ENCODE assay signal across 1 cellular context in the genomic region with DNA sequence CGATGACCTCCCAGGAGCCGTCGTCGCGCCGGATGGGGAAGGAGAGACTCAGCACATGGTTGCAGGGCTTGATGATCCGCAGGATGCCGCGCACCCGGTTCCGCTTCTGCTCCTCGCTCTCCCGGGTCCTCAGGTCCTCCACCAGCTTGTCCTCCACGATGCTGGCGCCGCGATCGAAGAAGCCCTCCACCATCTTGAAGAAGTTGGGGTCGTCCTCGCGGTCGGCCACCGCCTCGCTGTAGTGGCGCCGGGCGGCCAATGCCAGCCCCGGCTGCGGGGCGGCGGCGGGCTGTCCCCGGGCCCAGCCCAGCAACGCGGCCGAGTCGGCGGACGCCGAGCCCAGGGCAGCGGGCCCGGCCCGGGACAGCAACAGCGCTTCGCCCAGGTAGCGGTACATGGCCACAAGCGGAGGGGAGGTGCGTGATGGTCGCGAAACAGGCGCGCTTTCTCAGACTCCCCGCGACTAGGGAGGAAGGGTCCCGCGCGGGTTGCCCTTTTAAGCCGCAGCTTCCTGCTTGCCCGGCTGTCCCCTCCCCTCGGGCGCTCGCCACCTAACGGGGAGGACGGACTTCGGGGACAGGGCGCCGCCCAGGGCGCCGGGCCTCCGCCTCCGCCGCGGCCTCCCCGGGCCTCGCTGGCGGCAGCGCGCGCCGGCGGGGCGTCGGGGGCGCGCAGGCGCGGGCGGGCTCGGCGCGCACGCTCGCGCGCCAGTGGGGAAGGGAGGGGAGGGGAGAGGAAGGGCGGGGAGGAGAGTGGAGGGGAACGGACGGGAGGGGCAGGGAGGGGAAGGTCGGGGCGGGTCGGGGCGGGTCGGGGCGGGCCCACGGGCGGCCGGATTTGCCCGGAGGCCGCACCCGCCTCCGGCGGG.
A peak's percentile ranks its signal among the peaks of the same experiment; 100 is the strongest.
TF ChIP-seq lines count a peak whose summit lies in the region.

A gene (minus strand): TSS at position 471 of the 868 bp plus-strand sequence. CDS start 74 bp downstream, at position 397.
A gene with protein sequence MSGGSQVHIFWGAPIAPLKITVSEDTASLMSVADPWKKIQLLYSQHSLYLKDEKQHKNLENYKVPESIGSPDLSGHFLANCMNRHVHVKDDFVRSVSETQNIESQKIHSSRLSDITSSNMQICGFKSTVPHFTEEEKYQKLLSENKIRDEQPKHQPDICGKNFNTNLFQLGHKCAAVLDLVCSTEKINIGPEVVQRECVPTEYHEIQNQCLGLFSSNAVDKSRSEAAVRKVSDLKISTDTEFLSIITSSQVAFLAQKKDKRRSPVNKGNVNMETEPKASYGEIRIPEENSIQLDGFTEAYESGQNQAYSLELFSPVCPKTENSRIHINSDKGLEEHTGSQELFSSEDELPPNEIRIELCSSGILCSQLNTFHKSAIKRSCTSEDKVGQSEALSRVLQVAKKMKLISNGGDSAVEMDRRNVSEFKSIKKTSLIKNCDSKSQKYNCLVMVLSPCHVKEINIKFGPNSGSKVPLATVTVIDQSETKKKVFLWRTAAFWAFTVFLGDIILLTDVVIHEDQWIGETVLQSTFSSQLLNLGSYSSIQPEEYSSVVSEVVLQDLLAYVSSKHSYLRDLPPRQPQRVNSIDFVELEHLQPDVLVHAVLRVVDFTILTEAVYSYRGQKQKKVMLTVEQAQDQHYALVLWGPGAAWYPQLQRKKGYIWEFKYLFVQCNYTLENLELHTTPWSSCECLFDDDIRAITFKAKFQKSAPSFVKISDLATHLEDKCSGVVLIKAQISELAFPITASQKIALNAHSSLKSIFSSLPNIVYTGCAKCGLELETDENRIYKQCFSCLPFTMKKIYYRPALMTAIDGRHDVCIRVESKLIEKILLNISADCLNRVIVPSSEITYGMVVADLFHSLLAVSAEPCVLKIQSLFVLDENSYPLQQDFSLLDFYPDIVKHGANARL (plus strand): TSS at position 834 of the 868 bp plus-strand sequence. CDS start 56,149 bp downstream, outside the sequence.

TF ChIP-seq in WTC11, 78 proteins besides CTCF, POLR2A, EP300 and RAD21 (continued from another document):
- TF ChIP-seq, protein P1, sequence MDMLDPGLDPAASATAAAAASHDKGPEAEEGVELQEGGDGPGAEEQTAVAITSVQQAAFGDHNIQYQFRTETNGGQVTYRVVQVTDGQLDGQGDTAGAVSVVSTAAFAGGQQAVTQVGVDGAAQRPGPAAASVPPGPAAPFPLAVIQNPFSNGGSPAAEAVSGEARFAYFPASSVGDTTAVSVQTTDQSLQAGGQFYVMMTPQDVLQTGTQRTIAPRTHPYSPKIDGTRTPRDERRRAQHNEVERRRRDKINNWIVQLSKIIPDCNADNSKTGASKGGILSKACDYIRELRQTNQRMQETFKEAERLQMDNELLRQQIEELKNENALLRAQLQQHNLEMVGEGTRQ (CRISPR knock-in tag; IDR thresholded peaks at IDR 0.05): no peak
- TF ChIP-seq CREM (CRISPR knock-in tag; IDR thresholded peaks at IDR 0.05): 0 out of 2 replicates have a peak, but pooled peaks have one; percentile 26
- TF ChIP-seq, protein P2, sequence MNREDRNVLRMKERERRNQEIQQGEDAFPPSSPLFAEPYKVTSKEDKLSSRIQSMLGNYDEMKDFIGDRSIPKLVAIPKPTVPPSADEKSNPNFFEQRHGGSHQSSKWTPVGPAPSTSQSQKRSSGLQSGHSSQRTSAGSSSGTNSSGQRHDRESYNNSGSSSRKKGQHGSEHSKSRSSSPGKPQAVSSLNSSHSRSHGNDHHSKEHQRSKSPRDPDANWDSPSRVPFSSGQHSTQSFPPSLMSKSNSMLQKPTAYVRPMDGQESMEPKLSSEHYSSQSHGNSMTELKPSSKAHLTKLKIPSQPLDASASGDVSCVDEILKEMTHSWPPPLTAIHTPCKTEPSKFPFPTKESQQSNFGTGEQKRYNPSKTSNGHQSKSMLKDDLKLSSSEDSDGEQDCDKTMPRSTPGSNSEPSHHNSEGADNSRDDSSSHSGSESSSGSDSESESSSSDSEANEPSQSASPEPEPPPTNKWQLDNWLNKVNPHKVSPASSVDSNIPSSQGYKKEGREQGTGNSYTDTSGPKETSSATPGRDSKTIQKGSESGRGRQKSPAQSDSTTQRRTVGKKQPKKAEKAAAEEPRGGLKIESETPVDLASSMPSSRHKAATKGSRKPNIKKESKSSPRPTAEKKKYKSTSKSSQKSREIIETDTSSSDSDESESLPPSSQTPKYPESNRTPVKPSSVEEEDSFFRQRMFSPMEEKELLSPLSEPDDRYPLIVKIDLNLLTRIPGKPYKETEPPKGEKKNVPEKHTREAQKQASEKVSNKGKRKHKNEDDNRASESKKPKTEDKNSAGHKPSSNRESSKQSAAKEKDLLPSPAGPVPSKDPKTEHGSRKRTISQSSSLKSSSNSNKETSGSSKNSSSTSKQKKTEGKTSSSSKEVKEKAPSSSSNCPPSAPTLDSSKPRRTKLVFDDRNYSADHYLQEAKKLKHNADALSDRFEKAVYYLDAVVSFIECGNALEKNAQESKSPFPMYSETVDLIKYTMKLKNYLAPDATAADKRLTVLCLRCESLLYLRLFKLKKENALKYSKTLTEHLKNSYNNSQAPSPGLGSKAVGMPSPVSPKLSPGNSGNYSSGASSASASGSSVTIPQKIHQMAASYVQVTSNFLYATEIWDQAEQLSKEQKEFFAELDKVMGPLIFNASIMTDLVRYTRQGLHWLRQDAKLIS (CRISPR knock-in tag; IDR thresholded peaks at IDR 0.05; ENCODE audit: borderline replicate concordance): no peak
- TF ChIP-seq, protein P3, sequence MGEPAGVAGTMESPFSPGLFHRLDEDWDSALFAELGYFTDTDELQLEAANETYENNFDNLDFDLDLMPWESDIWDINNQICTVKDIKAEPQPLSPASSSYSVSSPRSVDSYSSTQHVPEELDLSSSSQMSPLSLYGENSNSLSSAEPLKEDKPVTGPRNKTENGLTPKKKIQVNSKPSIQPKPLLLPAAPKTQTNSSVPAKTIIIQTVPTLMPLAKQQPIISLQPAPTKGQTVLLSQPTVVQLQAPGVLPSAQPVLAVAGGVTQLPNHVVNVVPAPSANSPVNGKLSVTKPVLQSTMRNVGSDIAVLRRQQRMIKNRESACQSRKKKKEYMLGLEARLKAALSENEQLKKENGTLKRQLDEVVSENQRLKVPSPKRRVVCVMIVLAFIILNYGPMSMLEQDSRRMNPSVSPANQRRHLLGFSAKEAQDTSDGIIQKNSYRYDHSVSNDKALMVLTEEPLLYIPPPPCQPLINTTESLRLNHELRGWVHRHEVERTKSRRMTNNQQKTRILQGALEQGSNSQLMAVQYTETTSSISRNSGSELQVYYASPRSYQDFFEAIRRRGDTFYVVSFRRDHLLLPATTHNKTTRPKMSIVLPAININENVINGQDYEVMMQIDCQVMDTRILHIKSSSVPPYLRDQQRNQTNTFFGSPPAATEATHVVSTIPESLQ (CRISPR knock-in tag; IDR thresholded peaks at IDR 0.05): no peak
- TF ChIP-seq NR3C1 (CRISPR knock-in tag; conservative IDR thresholded peaks at IDR 0.05; ENCODE audit: low read depth): no peak
- TF ChIP-seq ZNF423 (CRISPR knock-in tag; IDR thresholded peaks at IDR 0.05): no peak
- TF ChIP-seq, protein P4, sequence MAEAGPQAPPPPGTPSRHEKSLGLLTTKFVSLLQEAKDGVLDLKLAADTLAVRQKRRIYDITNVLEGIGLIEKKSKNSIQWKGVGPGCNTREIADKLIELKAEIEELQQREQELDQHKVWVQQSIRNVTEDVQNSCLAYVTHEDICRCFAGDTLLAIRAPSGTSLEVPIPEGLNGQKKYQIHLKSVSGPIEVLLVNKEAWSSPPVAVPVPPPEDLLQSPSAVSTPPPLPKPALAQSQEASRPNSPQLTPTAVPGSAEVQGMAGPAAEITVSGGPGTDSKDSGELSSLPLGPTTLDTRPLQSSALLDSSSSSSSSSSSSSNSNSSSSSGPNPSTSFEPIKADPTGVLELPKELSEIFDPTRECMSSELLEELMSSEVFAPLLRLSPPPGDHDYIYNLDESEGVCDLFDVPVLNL (CRISPR knock-in tag; IDR thresholded peaks at IDR 0.05; ENCODE audit: borderline replicate concordance, low read depth): 0 out of 2 replicates have a peak, but pooled peaks have one; percentile 6
- TF ChIP-seq, protein P5, sequence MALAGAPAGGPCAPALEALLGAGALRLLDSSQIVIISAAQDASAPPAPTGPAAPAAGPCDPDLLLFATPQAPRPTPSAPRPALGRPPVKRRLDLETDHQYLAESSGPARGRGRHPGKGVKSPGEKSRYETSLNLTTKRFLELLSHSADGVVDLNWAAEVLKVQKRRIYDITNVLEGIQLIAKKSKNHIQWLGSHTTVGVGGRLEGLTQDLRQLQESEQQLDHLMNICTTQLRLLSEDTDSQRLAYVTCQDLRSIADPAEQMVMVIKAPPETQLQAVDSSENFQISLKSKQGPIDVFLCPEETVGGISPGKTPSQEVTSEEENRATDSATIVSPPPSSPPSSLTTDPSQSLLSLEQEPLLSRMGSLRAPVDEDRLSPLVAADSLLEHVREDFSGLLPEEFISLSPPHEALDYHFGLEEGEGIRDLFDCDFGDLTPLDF (CRISPR knock-in tag; IDR thresholded peaks at IDR 0.05): 0 out of 2 replicates have a peak, but pooled peaks have one; percentile 16
- no peak for TF ChIP-seq ZNF317 (CRISPR knock-in tag; IDR thresholded peaks at IDR 0.05; ENCODE audit: borderline replicate concordance, low read depth)
- TF ChIP-seq ZNF396 (CRISPR knock-in tag; IDR thresholded peaks at IDR 0.05; ENCODE audit: borderline replicate concordance): no peak
- TF ChIP-seq, protein P6, sequence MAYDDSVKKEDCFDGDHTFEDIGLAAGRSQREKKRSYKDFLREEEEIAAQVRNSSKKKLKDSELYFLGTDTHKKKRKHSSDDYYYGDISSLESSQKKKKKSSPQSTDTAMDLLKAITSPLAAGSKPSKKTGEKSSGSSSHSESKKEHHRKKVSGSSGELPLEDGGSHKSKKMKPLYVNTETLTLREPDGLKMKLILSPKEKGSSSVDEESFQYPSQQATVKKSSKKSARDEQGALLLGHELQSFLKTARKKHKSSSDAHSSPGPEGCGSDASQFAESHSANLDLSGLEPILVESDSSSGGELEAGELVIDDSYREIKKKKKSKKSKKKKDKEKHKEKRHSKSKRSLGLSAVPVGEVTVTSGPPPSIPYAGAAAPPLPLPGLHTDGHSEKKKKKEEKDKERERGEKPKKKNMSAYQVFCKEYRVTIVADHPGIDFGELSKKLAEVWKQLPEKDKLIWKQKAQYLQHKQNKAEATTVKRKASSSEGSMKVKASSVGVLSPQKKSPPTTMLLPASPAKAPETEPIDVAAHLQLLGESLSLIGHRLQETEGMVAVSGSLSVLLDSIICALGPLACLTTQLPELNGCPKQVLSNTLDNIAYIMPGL (CRISPR knock-in tag; IDR thresholded peaks at IDR 0.05): peak; percentile 50; the same call in 1 of the 2 replicates
- no peak for TF ChIP-seq GTF2I (CRISPR knock-in tag; conservative IDR thresholded peaks at IDR 0.05)
- TF ChIP-seq, protein P7, sequence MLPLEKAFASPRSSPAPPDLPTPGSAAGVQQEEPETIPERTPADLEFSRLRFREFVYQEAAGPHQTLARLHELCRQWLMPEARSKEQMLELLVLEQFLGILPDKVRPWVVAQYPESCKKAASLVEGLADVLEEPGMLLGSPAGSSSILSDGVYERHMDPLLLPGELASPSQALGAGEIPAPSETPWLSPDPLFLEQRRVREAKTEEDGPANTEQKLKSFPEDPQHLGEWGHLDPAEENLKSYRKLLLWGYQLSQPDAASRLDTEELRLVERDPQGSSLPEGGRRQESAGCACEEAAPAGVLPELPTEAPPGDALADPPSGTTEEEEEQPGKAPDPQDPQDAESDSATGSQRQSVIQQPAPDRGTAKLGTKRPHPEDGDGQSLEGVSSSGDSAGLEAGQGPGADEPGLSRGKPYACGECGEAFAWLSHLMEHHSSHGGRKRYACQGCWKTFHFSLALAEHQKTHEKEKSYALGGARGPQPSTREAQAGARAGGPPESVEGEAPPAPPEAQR (CRISPR knock-in tag; IDR thresholded peaks at IDR 0.05): no peak
- no peak for TF ChIP-seq ZNF416 (CRISPR knock-in tag; IDR thresholded peaks at IDR 0.05)
TF ChIP-seq in WTC11: peak in this region for 22.
